16 cellular contexts compared by ENCODE assay signal in the genomic region with DNA sequence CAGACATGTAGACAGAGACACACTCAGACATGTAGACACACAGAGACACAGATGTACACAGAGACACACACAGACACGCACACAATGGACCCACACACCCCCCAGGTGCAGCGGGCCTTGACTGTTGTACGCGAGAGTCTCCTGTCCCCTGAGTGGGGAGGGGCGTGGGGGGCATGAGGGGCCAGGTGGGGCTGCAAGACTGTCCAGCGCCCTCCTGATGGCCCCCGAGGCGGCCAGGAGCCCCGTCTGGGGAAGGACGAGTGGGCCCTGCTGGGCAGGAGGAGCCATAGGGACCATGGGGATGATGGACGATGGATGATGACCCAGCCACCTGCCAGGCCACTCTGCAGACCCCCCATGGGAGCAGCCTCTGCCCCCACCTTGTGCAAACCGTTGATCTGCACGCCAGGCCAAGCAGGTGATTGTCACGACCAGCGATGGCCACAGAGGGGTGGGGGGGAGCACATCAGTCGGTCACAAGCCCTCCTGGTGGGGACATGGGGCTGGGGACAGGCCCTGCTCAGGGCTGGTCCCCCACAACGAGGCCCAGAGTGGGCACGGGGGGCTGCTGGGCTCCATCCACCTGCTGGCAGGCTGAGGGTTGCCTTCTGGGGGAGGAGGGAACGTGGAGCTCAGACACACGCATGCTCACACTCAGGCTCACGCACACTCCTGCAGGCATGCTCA. TPM values are rescaled to one million over a fixed set of nuclear protein-coding genes. Genes with fewer than 3 reads are reported as not detected.
"Had no signal": no experiment of that assay in that cellular context is flagged by ENCODE, and none has a peak within 500 bp of the region (broad histone marks: within the 10 kb centered on the region; RNA-seq: fewer than 3 reads in every experiment).

No MANE protein-coding gene starts in this region.

- H3K9ac ChIP-seq: parathyroid adenoma had no signal

- H2AFZ ChIP-seq: parathyroid adenoma had no signal

- ATAC-seq: activated T-helper 17 cell treated with anti-CD3 and anti-CD28 coated beads, Interleukin-2, amount 50 U/mL, for 72 hours; gastroesophageal sphincter; left colon; lower lobe of right lung had no signal

- H3K9me3 ChIP-seq: gastroesophageal sphincter, lower lobe of right lung, transverse colon had no signal

- H3K27ac ChIP-seq: gastroesophageal sphincter, lower lobe of right lung, parathyroid adenoma, transverse colon had no signal

- DNase-seq: activated CD4-positive, alpha-beta T cell treated with anti-CD3 and anti-CD28 coated beads, Interleukin-2, amount 50 U/mL, for 1 hour; activated naive CD4-positive, alpha-beta T cell treated with anti-CD3 and anti-CD28 coated beads for 36 hours; activated T-cell treated with anti-CD3 and anti-CD28 coated beads for 4 hours; left colon; lower lobe of right lung; midbrain; retina; stimulated activated CD4-positive, alpha-beta T cell treated with anti-CD3 and anti-CD28 coated beads, Interleukin-4, amount 100 ng/mL, for 1 hour; stimulated activated naive B cell treated with anti-CD40 and anti-IgM and Interleukin-4, amounts not matched to agents 10 μg/mL and 1 μg/mL and 100 μg/mL, for 72 hours; transverse colon had no signal

- H3K4me1 ChIP-seq: gastroesophageal sphincter, lower lobe of right lung, parathyroid adenoma had no signal

- FAIRE-seq: TTC549 had no signal

- H3K36me3 ChIP-seq: gastroesophageal sphincter, lower lobe of right lung, transverse colon had no signal

- H3K4me3 ChIP-seq: gastroesophageal sphincter, lower lobe of right lung, transverse colon had no signal

RNA-seq across cellular contexts. Expression of gene UTF1, which starts 19.2 kb away (rescaled TPM):
- polyA plus RNA-seq: adipose tissue, esophagus had no signal
